In the genomic region with DNA sequence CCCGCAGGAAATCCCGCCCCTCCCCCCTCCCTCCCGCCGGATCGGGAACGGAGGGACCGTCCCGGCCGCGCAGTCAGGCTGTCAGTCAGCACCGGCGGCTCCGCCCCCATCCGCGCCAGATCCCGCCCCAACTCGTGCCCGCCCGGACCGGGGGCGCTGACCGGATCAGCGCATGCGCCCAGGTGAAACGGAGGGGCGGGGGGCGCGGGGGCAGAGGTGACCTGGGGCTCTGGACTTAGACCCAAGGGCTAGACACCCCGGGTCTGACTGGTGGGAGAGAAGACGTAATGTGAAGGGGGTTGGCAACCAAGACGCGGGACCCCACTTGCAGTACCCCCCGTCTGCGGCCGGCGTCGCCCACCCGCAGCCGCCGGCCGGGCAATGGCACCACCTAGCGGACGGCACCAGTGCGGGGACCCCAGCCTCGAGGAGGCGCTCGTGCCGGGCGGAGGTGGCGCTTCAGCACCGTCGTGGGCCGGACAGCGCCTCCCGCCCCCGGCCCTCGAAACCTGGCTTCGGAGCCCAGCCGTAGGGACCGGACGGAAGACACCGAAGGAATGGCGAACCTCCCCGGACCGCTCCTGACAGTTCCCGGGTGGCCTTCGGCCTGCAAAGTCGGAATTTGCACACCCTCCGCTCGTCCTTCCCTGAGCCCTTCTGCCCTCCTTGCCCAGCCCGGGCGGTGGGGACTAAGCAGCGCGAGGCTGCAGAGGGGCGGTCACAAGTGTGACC, we compare ENCODE assay signal across 8 cellular contexts. TPM values are rescaled to one million over a fixed set of nuclear protein-coding genes. Genes with fewer than 3 reads are reported as not detected.
A peak's percentile ranks its signal among the peaks of the same experiment; 100 is the strongest.
DNase-seq lines count a peak whose midpoint lies in the region; ATAC-seq and TF ChIP-seq lines count a peak whose summit lies in the region.

A gene with protein sequence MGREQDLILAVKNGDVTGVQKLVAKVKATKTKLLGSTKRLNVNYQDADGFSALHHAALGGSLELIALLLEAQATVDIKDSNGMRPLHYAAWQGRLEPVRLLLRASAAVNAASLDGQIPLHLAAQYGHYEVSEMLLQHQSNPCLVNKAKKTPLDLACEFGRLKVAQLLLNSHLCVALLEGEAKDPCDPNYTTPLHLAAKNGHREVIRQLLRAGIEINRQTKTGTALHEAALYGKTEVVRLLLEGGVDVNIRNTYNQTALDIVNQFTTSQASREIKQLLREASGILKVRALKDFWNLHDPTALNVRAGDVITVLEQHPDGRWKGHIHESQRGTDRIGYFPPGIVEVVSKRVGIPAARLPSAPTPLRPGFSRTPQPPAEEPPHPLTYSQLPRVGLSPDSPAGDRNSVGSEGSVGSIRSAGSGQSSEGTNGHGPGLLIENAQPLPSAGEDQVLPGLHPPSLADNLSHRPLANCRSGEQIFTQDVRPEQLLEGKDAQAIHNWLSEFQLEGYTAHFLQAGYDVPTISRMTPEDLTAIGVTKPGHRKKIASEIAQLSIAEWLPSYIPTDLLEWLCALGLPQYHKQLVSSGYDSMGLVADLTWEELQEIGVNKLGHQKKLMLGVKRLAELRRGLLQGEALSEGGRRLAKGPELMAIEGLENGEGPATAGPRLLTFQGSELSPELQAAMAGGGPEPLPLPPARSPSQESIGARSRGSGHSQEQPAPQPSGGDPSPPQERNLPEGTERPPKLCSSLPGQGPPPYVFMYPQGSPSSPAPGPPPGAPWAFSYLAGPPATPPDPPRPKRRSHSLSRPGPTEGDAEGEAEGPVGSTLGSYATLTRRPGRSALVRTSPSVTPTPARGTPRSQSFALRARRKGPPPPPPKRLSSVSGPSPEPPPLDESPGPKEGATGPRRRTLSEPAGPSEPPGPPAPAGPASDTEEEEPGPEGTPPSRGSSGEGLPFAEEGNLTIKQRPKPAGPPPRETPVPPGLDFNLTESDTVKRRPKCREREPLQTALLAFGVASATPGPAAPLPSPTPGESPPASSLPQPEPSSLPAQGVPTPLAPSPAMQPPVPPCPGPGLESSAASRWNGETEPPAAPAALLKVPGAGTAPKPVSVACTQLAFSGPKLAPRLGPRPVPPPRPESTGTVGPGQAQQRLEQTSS (N-terminal part only) (minus strand): TSS at position 15 of the 732 bp plus-strand sequence. CDS start 1,733 bp downstream, outside the sequence.

- peak; percentile 99 for TF ChIP-seq CTCF in RWPE2 (IDR thresholded peaks at IDR 0.05; ENCODE audit: poor library complexity, severe bottlenecking)
- peak; percentile 98 for TF ChIP-seq CTCF in fibroblast of villous mesenchyme (IDR thresholded peaks at IDR 0.05; ENCODE audit: insufficient read depth, low read depth, low read length)
- TF ChIP-seq CTCF in neural cell (IDR thresholded peaks at IDR 0.05; ENCODE audit: poor library complexity, severe bottlenecking), result peak; percentile 100

- H3K27me3 ChIP-seq in RWPE2 (ENCODE audit: insufficient read depth, poor library complexity, severe bottlenecking) (no peaks in the 10 kb centered on the region), neural cell (ENCODE audit: insufficient read depth, low read depth, low read length) (no peaks in the 10 kb centered on the region)

- H3K79me2 ChIP-seq in neural cell (replicated peaks; ENCODE audit: insufficient read depth, low read length), result peaks cover 17% of the 10 kb centered on the region

- peak within 1 kb of the TSS; percentile 97 for H2AFZ ChIP-seq in neural cell (ENCODE audit: low read depth, low read length)

- no peaks in the 10 kb centered on the region for H3F3A ChIP-seq in neural cell (ENCODE audit: insufficient read depth, low read length, poor library complexity, severe bottlenecking)

- H3K4me1 ChIP-seq in RWPE2 (ENCODE audit: insufficient read depth, poor library complexity, severe bottlenecking), result peaks cover 6% of the 10 kb centered on the region

- no peaks in the 10 kb centered on the region for H3K9me3 ChIP-seq in RWPE2 (ENCODE audit: severe bottlenecking)
- no peaks in the 10 kb centered on the region for H3K9me3 ChIP-seq in neural cell (ENCODE audit: low read length)

- H3K9ac ChIP-seq in neural cell (ENCODE audit: low read length), result peak within 1 kb of the TSS; percentile 90

- H4K20me1 ChIP-seq in neural cell (ENCODE audit: insufficient read depth), result no peaks in the 10 kb centered on the region

- H3K4me2 ChIP-seq in neural cell (ENCODE audit: low read length), result peak within 1 kb of the TSS; percentile 84

- peaks cover 51% of the 10 kb centered on the region for H3K36me3 ChIP-seq in RWPE2 (ENCODE audit: low read depth)
- H3K36me3 ChIP-seq in neural cell (ENCODE audit: insufficient read depth, low read length), result no peaks in the 10 kb centered on the region

- ATAC-seq in RWPE2 (ENCODE audit: low read depth), result peak; percentile 63
- ATAC-seq in stimulated activated naive CD8-positive, alpha-beta T cell treated with anti-CD3 and anti-CD28 coated beads, Interleukin-15, Interleukin-2, amounts not matched to agents 100 U/mL and 50 U/mL, for 24 hours, result peak; percentile 52

- peak within 1 kb of the TSS; percentile 98 for H3K4me3 ChIP-seq in RWPE2 (ENCODE audit: severe bottlenecking)
- H3K4me3 ChIP-seq in fibroblast of villous mesenchyme (ENCODE audit: low read depth, low read length), result peak within 1 kb of the TSS; percentile 82
- peak within 1 kb of the TSS; percentile 95 for H3K4me3 ChIP-seq in neural cell (ENCODE audit: low read length)

- TF ChIP-seq EP300 in neural cell (conservative IDR thresholded peaks at IDR 0.05; ENCODE audit: poor library complexity, severe bottlenecking), result peak; percentile 29

- DNase-seq in DMS79 (lab: John Stamatoyannopoulos, UW) (peak; percentile 36), GOT3 (lab: John Stamatoyannopoulos, UW) (peak; percentile 58), LoVo (ENCODE audit: low spot score) (peak; percentile 96), RWPE2 (ENCODE audit: low spot score) (peak; percentile 96), activated gamma-delta T cell treated with Interleukin-2 at 50 U/mL for 16 hours (peak; percentile 72), fibroblast of villous mesenchyme (ENCODE audit: low read depth) (peak; percentile 91)
- DNase-seq in stimulated activated naive CD8-positive, alpha-beta T cell treated with anti-CD3 and anti-CD28 coated beads, Interleukin-15, Interleukin-2, amounts not matched to agents 100 U/mL and 50 U/mL, for 24 hours, result peak; percentile 93

- peak within 1 kb of the TSS; percentile 73 for H3K27ac ChIP-seq in RWPE2 (ENCODE audit: poor library complexity, severe bottlenecking)
- H3K27ac ChIP-seq in neural cell (ENCODE audit: low read length), result peak within 1 kb of the TSS; percentile 87

- H3K9me2 ChIP-seq in neural cell (ENCODE audit: insufficient read depth, low read length), result no peaks in the 10 kb centered on the region

- peak; percentile 77 for TF ChIP-seq RAD21 in neural cell (conservative IDR thresholded peaks at IDR 0.05)

TF ChIP-seq in neural cell, 6 proteins besides CTCF, POLR2A, EP300 and RAD21:
- TF ChIP-seq, protein P1, sequence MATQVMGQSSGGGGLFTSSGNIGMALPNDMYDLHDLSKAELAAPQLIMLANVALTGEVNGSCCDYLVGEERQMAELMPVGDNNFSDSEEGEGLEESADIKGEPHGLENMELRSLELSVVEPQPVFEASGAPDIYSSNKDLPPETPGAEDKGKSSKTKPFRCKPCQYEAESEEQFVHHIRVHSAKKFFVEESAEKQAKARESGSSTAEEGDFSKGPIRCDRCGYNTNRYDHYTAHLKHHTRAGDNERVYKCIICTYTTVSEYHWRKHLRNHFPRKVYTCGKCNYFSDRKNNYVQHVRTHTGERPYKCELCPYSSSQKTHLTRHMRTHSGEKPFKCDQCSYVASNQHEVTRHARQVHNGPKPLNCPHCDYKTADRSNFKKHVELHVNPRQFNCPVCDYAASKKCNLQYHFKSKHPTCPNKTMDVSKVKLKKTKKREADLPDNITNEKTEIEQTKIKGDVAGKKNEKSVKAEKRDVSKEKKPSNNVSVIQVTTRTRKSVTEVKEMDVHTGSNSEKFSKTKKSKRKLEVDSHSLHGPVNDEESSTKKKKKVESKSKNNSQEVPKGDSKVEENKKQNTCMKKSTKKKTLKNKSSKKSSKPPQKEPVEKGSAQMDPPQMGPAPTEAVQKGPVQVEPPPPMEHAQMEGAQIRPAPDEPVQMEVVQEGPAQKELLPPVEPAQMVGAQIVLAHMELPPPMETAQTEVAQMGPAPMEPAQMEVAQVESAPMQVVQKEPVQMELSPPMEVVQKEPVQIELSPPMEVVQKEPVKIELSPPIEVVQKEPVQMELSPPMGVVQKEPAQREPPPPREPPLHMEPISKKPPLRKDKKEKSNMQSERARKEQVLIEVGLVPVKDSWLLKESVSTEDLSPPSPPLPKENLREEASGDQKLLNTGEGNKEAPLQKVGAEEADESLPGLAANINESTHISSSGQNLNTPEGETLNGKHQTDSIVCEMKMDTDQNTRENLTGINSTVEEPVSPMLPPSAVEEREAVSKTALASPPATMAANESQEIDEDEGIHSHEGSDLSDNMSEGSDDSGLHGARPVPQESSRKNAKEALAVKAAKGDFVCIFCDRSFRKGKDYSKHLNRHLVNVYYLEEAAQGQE (IDR thresholded peaks at IDR 0.05; ENCODE audit: borderline replicate concordance), result peak; percentile 87
- TF ChIP-seq SMC3 (conservative IDR thresholded peaks at IDR 0.05; ENCODE audit: poor library complexity) (peak; percentile 78), EZH2 (IDR thresholded peaks at IDR 0.05; ENCODE audit: borderline replicate concordance, insufficient read depth, low read length, poor library complexity, severe bottlenecking) (no peak), TAF1 (IDR thresholded peaks at IDR 0.05; ENCODE audit: low read depth) (no peak), POLR2AphosphoS5 (IDR thresholded peaks at IDR 0.05) (peak; percentile 20), MXI1 (conservative IDR thresholded peaks at IDR 0.05; ENCODE audit: poor library complexity, severe bottlenecking) (no peak)

RNA-seq across cellular contexts. Expression of the gene that starts here (rescaled TPM):
- 7.4 and 9.5 TPM in 2 replicates for total RNA-seq in fibroblast of villous mesenchyme
- polyA plus RNA-seq in neural cell, result 2.8 and 4.2 TPM in 2 replicates
- 11.9 and 12.4 TPM in 2 replicates for polyA minus RNA-seq in neural cell

Comparison
In these comparisons a context has a peak if more than half of its experiments do, and no peak if none do; other contexts are left out.
1. Peak in every context shown above with its lines: DNase-seq, ATAC-seq, H3K4me3 ChIP-seq and H3K27ac ChIP-seq.
2. DNase-seq: peak in every context shown above with its lines; median percentile 96 in LoVo; 96 in RWPE2; 93 in stimulated activated naive CD8-positive, alpha-beta T cell treated with anti-CD3 and anti-CD28 coated beads, Interleukin-15, Interleukin-2, amounts not matched to agents 100 U/mL and 50 U/mL, for 24 hours; 91 in fibroblast of villous mesenchyme; 72 in activated gamma-delta T cell treated with Interleukin-2 at 50 U/mL for 16 hours; 58 in GOT3; 36 in DMS79.